19 cellular contexts compared by ENCODE assay signal in genomic region chr15:91517491-91518200, GRCh38.
DNase-seq lines count a peak whose midpoint lies in the region; ATAC-seq, FAIRE-seq and TF ChIP-seq lines count a peak whose summit lies in the region.
"Had no signal": no experiment of that assay in that cellular context is flagged by ENCODE, and none has a peak within 500 bp of the region (broad histone marks: within the 10 kb centered on the region; RNA-seq: fewer than 3 reads in every experiment).

No MANE protein-coding gene starts in this region.

- peak overlapping the region; percentile 21 for H3K4me2 ChIP-seq in astrocyte (ENCODE audit: low read length)

- H3K9me3 Mint-ChIP-seq in astrocyte (ENCODE audit: unreplicated experiment) = peaks cover 2% of the 10 kb centered on the region
- no peaks in the 10 kb centered on the region for H3K9me3 Mint-ChIP-seq in activated CD8-positive, alpha-beta memory T cell treated with anti-CD3 and anti-CD28 coated beads, Interleukin-2, amount 10 ng/mL, durations not matched to agents 7 days and 5 days (ENCODE audit: low read depth)
- H3K9me3 Mint-ChIP-seq: activated B cell treated with CpG ODN at 0.5 μM for 24 hours; activated CD8-positive, alpha-beta T cell treated with anti-CD3 and anti-CD28 coated beads for 36 hours; activated naive CD4-positive, alpha-beta T cell treated with anti-CD3 and anti-CD28 coated beads, Interleukin-2, amount 50 U/mL, for 24 hours; activated T-cell treated with anti-CD3 and anti-CD28 coated beads, Interleukin-2, amount 50 U/mL, for 4 hours; CD8-positive, alpha-beta T cell had no signal

- no peaks in the 10 kb centered on the region for H3K27me3 Mint-ChIP-seq in astrocyte (ENCODE audit: low read depth, unreplicated experiment)
- H3K27me3 Mint-ChIP-seq in activated CD8-positive, alpha-beta memory T cell treated with anti-CD3 and anti-CD28 coated beads, Interleukin-2, amount 10 ng/mL, durations not matched to agents 7 days and 5 days = peaks cover 6% of the 10 kb centered on the region
- H3K27me3 Mint-ChIP-seq: activated B cell treated with CpG ODN at 0.5 μM for 24 hours; activated CD8-positive, alpha-beta T cell treated with anti-CD3 and anti-CD28 coated beads for 36 hours; activated naive CD4-positive, alpha-beta T cell treated with anti-CD3 and anti-CD28 coated beads, Interleukin-2, amount 50 U/mL, for 24 hours had no signal

- peak overlapping the region; percentile 70 for H3K27ac Mint-ChIP-seq in astrocyte (ENCODE audit: unreplicated experiment)
- H3K27ac Mint-ChIP-seq in activated CD8-positive, alpha-beta memory T cell treated with anti-CD3 and anti-CD28 coated beads, Interleukin-2, amount 10 ng/mL, durations not matched to agents 7 days and 5 days = no peak overlapping the region
- H3K27ac Mint-ChIP-seq: activated B cell treated with CpG ODN at 0.5 μM for 24 hours; activated CD8-positive, alpha-beta T cell treated with anti-CD3 and anti-CD28 coated beads for 36 hours; activated naive CD4-positive, alpha-beta T cell treated with anti-CD3 and anti-CD28 coated beads, Interleukin-2, amount 50 U/mL, for 24 hours; CD8-positive, alpha-beta T cell had no signal

- no peak overlapping the region for H3K9ac ChIP-seq in astrocyte (ENCODE audit: low read length)

- H3K36me3 ChIP-seq in astrocyte (ENCODE audit: insufficient read depth, low read length) = no peaks in the 10 kb centered on the region
- H3K36me3 ChIP-seq in mucosa of descending colon (ENCODE audit: low read depth) = no peaks in the 10 kb centered on the region
- H3K36me3 ChIP-seq: right atrium auricular region, SJCRH30 had no signal

- peaks cover 30% of the 10 kb centered on the region for H3K4me1 Mint-ChIP-seq in astrocyte (ENCODE audit: low read depth, unreplicated experiment)
- peaks cover 17% of the 10 kb centered on the region for H3K4me1 Mint-ChIP-seq in activated CD8-positive, alpha-beta memory T cell treated with anti-CD3 and anti-CD28 coated beads, Interleukin-2, amount 10 ng/mL, durations not matched to agents 7 days and 5 days
- H3K4me1 Mint-ChIP-seq: activated B cell treated with CpG ODN at 0.5 μM for 24 hours had no signal

- TF ChIP-seq CTCF in astrocyte (IDR thresholded peaks at IDR 0.05; ENCODE audit: insufficient read depth, low read depth, low read length) (no peak), fibroblast of the aortic adventitia (IDR thresholded peaks at IDR 0.05; ENCODE audit: insufficient read depth, low read length) (no peak), mucosa of descending colon (IDR thresholded peaks at IDR 0.05) (no peak)

- no peaks in the 10 kb centered on the region for H3K36me3 Mint-ChIP-seq in astrocyte (ENCODE audit: low read depth, unreplicated experiment)
- H3K36me3 Mint-ChIP-seq in activated CD8-positive, alpha-beta memory T cell treated with anti-CD3 and anti-CD28 coated beads, Interleukin-2, amount 10 ng/mL, durations not matched to agents 7 days and 5 days = peaks cover 1% of the 10 kb centered on the region
- H3K36me3 Mint-ChIP-seq: activated naive CD4-positive, alpha-beta T cell treated with anti-CD3 and anti-CD28 coated beads, Interleukin-2, amount 50 U/mL, for 24 hours; CD8-positive, alpha-beta T cell had no signal

- H3K27me3 ChIP-seq in astrocyte (ENCODE audit: insufficient read depth, low read length) = no peaks in the 10 kb centered on the region
- H3K27me3 ChIP-seq: right atrium auricular region, testis had no signal

- no peak for ATAC-seq in activated CD8-positive, alpha-beta memory T cell treated with anti-CD3 and anti-CD28 coated beads, Interleukin-2, amount 10 ng/mL, durations not matched to agents 7 days and 5 days
- ATAC-seq in mucosa of descending colon = no peak
- ATAC-seq: activated CD8-positive, alpha-beta T cell treated with anti-CD3 and anti-CD28 coated beads for 36 hours; activated T-cell treated with anti-CD3 and anti-CD28 coated beads, Interleukin-2, amount 50 U/mL, for 4 hours; CD8-positive, alpha-beta T cell had no signal

- in situ Hi-C loops in ACHN (cut with HindIII; ENCODE audit: low pct_ligation_motif_present, low pct_unique_long_range_greater_than_20kb, low sequenced_read_pairs) = no loop called here

- intact Hi-C loops in mucosa of descending colon (cut with DNase I, micrococcal nuclease) = no loop called here

- peak overlapping the region; percentile 33 for H2AFZ ChIP-seq in astrocyte (ENCODE audit: low read depth, low read length)

- H3K4me1 ChIP-seq in astrocyte (ENCODE audit: insufficient read depth, low read length) (peaks cover 42% of the 10 kb centered on the region), mucosa of descending colon (ENCODE audit: low read depth) (no peaks in the 10 kb centered on the region)
- H3K4me1 ChIP-seq: right atrium auricular region, SJCRH30, testis had no signal

- H3K4me3 ChIP-seq in astrocyte (ENCODE audit: insufficient read depth, low read depth, low read length) = no peak overlapping the region
- H3K4me3 ChIP-seq in fibroblast of the aortic adventitia (ENCODE audit: low read depth, low read length) = no peak overlapping the region
- H3K4me3 ChIP-seq in mucosa of descending colon = no peak overlapping the region
- H3K4me3 ChIP-seq: right atrium auricular region, SJCRH30, testis had no signal

- peak; percentile 7 for DNase-seq in ACHN
- DNase-seq in HCEC 1CT = peak; percentile 48
- DNase-seq in astrocyte (ENCODE audit: low read depth) = peak; percentile 64
- peak; percentile 32 for DNase-seq in fibroblast of the aortic adventitia (ENCODE audit: low read depth)
- no peak for DNase-seq in activated CD8-positive, alpha-beta memory T cell treated with anti-CD3 and anti-CD28 coated beads, Interleukin-2, amount 10 ng/mL, durations not matched to agents 7 days and 5 days
- no peak for DNase-seq in mucosa of descending colon
- DNase-seq in occipital lobe (lab: John Stamatoyannopoulos, UW) = no peak
- DNase-seq in CD1c-positive myeloid dendritic cell (ENCODE audit: extremely low spot score) = no peak
- DNase-seq: activated B cell treated with CpG ODN at 0.5 μM for 24 hours; activated CD8-positive, alpha-beta T cell treated with anti-CD3 and anti-CD28 coated beads for 36 hours; activated T-cell treated with anti-CD3 and anti-CD28 coated beads, Interleukin-2, amount 50 U/mL, for 4 hours; CD8-positive, alpha-beta T cell; Karpas-422; NCI-H2107; SJCRH30; stimulated activated CD4-positive, alpha-beta T cell treated with anti-CD3 and anti-CD28 coated beads, Interleukin-15, amount 100 ng/mL, for 24 hours; testis had no signal

- no peaks in the 10 kb centered on the region for H3K79me2 ChIP-seq in astrocyte (ENCODE audit: insufficient read depth, low read length)

- no peaks in the 10 kb centered on the region for H4K20me1 ChIP-seq in astrocyte (ENCODE audit: insufficient read depth, low read length)

- H3K9me3 ChIP-seq in astrocyte (ENCODE audit: insufficient read depth, low read depth, low read length) = no peaks in the 10 kb centered on the region
- no peaks in the 10 kb centered on the region for H3K9me3 ChIP-seq in mucosa of descending colon
- H3K9me3 ChIP-seq: right atrium auricular region, SJCRH30, testis had no signal

- CTCF ChIA-PET in activated CD8-positive, alpha-beta memory T cell treated with anti-CD3 and anti-CD28 coated beads, Interleukin-2, amount 10 ng/mL, durations not matched to agents 7 days and 5 days (lab: Charles Lee) = interaction anchor here (1.4 to 1.5 kb wide), 2 partner anchors 189 to 215 kb away, joined by 3 to 4 read pairs; no protein-coding TSS in a partner anchor

- no peak overlapping the region for H3K4me3 Mint-ChIP-seq in astrocyte (ENCODE audit: unreplicated experiment)
- H3K4me3 Mint-ChIP-seq in activated CD8-positive, alpha-beta memory T cell treated with anti-CD3 and anti-CD28 coated beads, Interleukin-2, amount 10 ng/mL, durations not matched to agents 7 days and 5 days = no peak overlapping the region
- H3K4me3 Mint-ChIP-seq: activated B cell treated with CpG ODN at 0.5 μM for 24 hours; activated CD8-positive, alpha-beta T cell treated with anti-CD3 and anti-CD28 coated beads for 36 hours; activated naive CD4-positive, alpha-beta T cell treated with anti-CD3 and anti-CD28 coated beads, Interleukin-2, amount 50 U/mL, for 24 hours; activated T-cell treated with anti-CD3 and anti-CD28 coated beads, Interleukin-2, amount 50 U/mL, for 4 hours; CD8-positive, alpha-beta T cell had no signal

- H3K27ac ChIP-seq in astrocyte (ENCODE audit: low read depth, low read length) = no peak overlapping the region
- H3K27ac ChIP-seq: right atrium auricular region, SJCRH30, testis had no signal

- FAIRE-seq in astrocyte (lab: Jason Lieb, UNC) = no peak

Comparison
In these comparisons a context has a peak if more than half of its experiments do, and no peak if none do; other contexts are left out.
1. DNase-seq: peak in ACHN (single experiment), HCEC 1CT (single experiment), astrocyte (single experiment) and fibroblast of the aortic adventitia (single experiment); none in activated CD8-positive, alpha-beta memory T cell treated with anti-CD3 and anti-CD28 coated beads, Interleukin-2, amount 10 ng/mL, durations not matched to agents 7 days and 5 days (single experiment), mucosa of descending colon (0 of 3), occipital lobe (single experiment) and CD1c-positive myeloid dendritic cell (single experiment).